13 cellular contexts compared by ENCODE assay signal in genomic region chr6:53235508-53235907, GRCh38.
"Had no signal": no experiment of that assay in that cellular context is flagged by ENCODE, and none has a peak within 500 bp of the region (broad histone marks: within the 10 kb centered on the region; RNA-seq: fewer than 3 reads in every experiment).

No MANE protein-coding gene starts in this region.

- H3K4me1 ChIP-seq: sigmoid colon had no signal

- H3K36me3 ChIP-seq: brain microvascular endothelial cell, sigmoid colon, WERI-Rb-1 had no signal

- H3K27ac ChIP-seq: brain microvascular endothelial cell, sigmoid colon, WERI-Rb-1 had no signal

- H3K9me3 ChIP-seq: sigmoid colon had no signal

- ATAC-seq: left ventricle myocardium superior had no signal

- H3K4me3 ChIP-seq: sigmoid colon had no signal

- H3K27me3 ChIP-seq: brain microvascular endothelial cell, sigmoid colon had no signal

- DNase-seq: activated CD4-positive, alpha-beta T cell treated with anti-CD3 and anti-CD28 coated beads for 4 hours; anterior cingulate cortex; brain microvascular endothelial cell; cortex of kidney; effector CD8-positive, alpha-beta T cell; foreskin melanocyte; kidney glomerular epithelial cell; left ventricle myocardium superior; mesendoderm; sigmoid colon; stimulated activated CD4-positive, alpha-beta T cell treated with anti-CD3 and anti-CD28 coated beads, Interleukin-12 subunit alpha, Interleukin-12 subunit beta, amount 100 ng/mL, for 4 hours; stimulated activated CD4-positive, alpha-beta T cell treated with anti-CD3 and anti-CD28 coated beads, Interleukin-2, amount 100 ng/mL, for 24 hours; WERI-Rb-1 had no signal
